ENCODE assay signal across 11 cellular contexts in genomic region chr3:10357592-10358308, GRCh38. TPM values are rescaled to one million over a fixed set of nuclear protein-coding genes. Genes with fewer than 3 reads are reported as not detected.
A peak's percentile ranks its signal among the peaks of the same experiment; 100 is the strongest.
DNase-seq lines count a peak whose midpoint lies in the region; ATAC-seq and TF ChIP-seq lines count a peak whose summit lies in the region.
"Had no signal": no experiment of that assay in that cellular context is flagged by ENCODE, and none has a peak within 500 bp of the region (broad histone marks: within the 10 kb centered on the region; RNA-seq: fewer than 3 reads in every experiment).

No MANE protein-coding gene starts in this region.

- ATAC-seq in right cardiac atrium (peak; percentile 34 to 75), HG02870 (IDR thresholded peaks at IDR 0.05; ENCODE audit: unreplicated experiment) (no peak), left colon (no peak), HG02798 (IDR thresholded peaks at IDR 0.05; ENCODE audit: poor library complexity, unreplicated experiment) (no peak)

- H3K36me3 ChIP-seq in SJSA1: no peaks in the 10 kb centered on the region

- H3K27me3 ChIP-seq in SJSA1 (replicated peaks): no peaks in the 10 kb centered on the region
- H3K27me3 ChIP-seq in right cardiac atrium (ENCODE audit: control insufficient read depth, insufficient read depth): no peaks in the 10 kb centered on the region
- H3K27me3 ChIP-seq: right lobe of liver had no signal

- TF ChIP-seq CTCF in AG09309 (IDR thresholded peaks at IDR 0.05; ENCODE audit: control insufficient read depth, insufficient read depth, low read depth, low read length, missing control alignments): no peak

- DNase-seq in AG09309 (ENCODE audit: low read depth) (peak; percentile 72), GOT3 (lab: John Stamatoyannopoulos, UW) (peak; percentile 77), SJSA1 (ENCODE audit: low read depth in 1 of 2, low spot score in 2 of 2) (peak; percentile 76 to 94), right cardiac atrium (peak in 2 of 3 donors; percentile 54 to 68), left colon (no peak), SK-N-DZ (ENCODE audit: low spot score) (no peak)
- DNase-seq: cerebellar nuclear complex, NCI-H510A, right lobe of liver had no signal

- H3K4me1 ChIP-seq in SJSA1 (replicated peaks) (peaks cover 49% of the 10 kb centered on the region), right cardiac atrium (ENCODE audit: control insufficient read depth, insufficient read depth, low read length) (no peaks in the 10 kb centered on the region)
- H3K4me1 ChIP-seq: right lobe of liver had no signal

- H3K27ac ChIP-seq in SJSA1: peak overlapping the region; percentile 75
- no peak overlapping the region for H3K27ac ChIP-seq in right cardiac atrium (ENCODE audit: low read length)
- H3K27ac ChIP-seq: right lobe of liver had no signal

- 50% methylated on average over 7 of the region's 7 CpGs for WGBS in right cardiac atrium

- intact Hi-C loops in right cardiac atrium (cut with DNase I): no loop called here
- intact Hi-C loops in left colon (cut with DNase I, micrococcal nuclease): no loop called here

- H3K9me3 ChIP-seq in SJSA1 (replicated peaks) (no peaks in the 10 kb centered on the region), right cardiac atrium (ENCODE audit: control insufficient read depth, low read length) (no peaks in the 10 kb centered on the region)
- H3K9me3 ChIP-seq: right lobe of liver had no signal

- H3K4me3 ChIP-seq in AG09309 (ENCODE audit: control insufficient read depth, low read depth, low read length): no peak overlapping the region
- no peak overlapping the region for H3K4me3 ChIP-seq in SJSA1
- no peak overlapping the region for H3K4me3 ChIP-seq in right cardiac atrium (ENCODE audit: low read length)
- H3K4me3 ChIP-seq: right lobe of liver had no signal

RNA-seq across cellular contexts. Expression of gene SEC13, which starts 36.8 kb away (rescaled TPM):
- total RNA-seq in SJSA1 (2014; rRNA removed; shearing (Covaris generic)): 168 and 188 TPM in 2 replicates
- total RNA-seq in right cardiac atrium (10 to 100 TPM; 53.7 to 86.8 (median 70.8) TPM), left colon (100 to 1,000 TPM; 107 to 134 TPM)
- 74.1 TPM for polyA plus RNA-seq in right cardiac atrium
- 162 and 174 TPM in 2 replicates for polyA plus RNA-seq in SK-N-DZ (2014; cell fraction: cytosol; rRNA removed)
- 140 and 149 TPM in 2 replicates for polyA plus RNA-seq in SK-N-DZ (2014; cell fraction: nucleus; rRNA removed)

Comparison
In these comparisons a context has a peak if more than half of its experiments do, and no peak if none do; other contexts are left out.
1. DNase-seq: peak in AG09309 (single experiment), GOT3 (single experiment), SJSA1 (2 of 2) and right cardiac atrium (2 of 3); none in left colon (0 of 2) and SK-N-DZ (single experiment).
2. ATAC-seq: peak in right cardiac atrium (2 of 2); none in HG02870 (single experiment), left colon (single experiment) and HG02798 (single experiment).